In the genomic region with DNA sequence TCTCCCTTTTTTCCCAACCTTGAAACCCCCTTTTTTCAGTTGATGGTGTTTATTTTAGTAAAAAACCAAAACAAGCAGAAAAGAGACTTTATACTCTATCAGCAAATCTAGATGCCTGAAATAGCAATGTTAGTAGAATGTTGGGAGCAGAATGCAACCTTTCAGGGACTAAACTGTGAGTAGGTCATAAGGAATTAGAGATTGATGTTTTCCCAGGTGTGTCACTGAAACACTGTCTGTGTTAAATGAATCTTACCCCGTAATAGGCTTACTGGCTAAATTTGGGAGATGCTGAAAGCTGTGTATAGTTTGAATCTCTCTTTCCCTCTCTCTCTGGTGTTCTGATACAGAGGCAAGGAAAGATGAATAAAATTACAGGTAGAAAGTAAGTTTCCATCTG, we compare ENCODE assay signal across 1 cellular context.
TF ChIP-seq lines count a peak whose summit lies in the region.

No MANE protein-coding gene starts in this region.

TF ChIP-seq in A549, 52 proteins besides CTCF, POLR2A, EP300 and RAD21 (continued from another document):
- TF ChIP-seq, protein P1, sequence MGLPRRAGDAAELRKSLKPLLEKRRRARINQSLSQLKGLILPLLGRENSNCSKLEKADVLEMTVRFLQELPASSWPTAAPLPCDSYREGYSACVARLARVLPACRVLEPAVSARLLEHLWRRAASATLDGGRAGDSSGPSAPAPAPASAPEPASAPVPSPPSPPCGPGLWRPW (IDR thresholded peaks at IDR 0.05), result no peak
- no peak for TF ChIP-seq CHD4 (IDR thresholded peaks at IDR 0.05; ENCODE audit: borderline replicate concordance)
- no peak for TF ChIP-seq NPAS2 (CRISPR knock-in tag; IDR thresholded peaks at IDR 0.05; ENCODE audit: borderline replicate concordance)
- no peak for TF ChIP-seq MAZ (IDR thresholded peaks at IDR 0.05; ENCODE audit: borderline replicate concordance, low read depth, low read length)
- TF ChIP-seq, protein P2, sequence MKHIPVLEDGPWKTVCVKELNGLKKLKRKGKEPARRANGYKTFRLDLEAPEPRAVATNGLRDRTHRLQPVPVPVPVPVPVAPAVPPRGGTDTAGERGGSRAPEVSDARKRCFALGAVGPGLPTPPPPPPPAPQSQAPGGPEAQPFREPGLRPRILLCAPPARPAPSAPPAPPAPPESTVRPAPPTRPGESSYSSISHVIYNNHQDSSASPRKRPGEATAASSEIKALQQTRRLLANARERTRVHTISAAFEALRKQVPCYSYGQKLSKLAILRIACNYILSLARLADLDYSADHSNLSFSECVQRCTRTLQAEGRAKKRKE (CRISPR knock-in tag; IDR thresholded peaks at IDR 0.05; ENCODE audit: low read depth), result no peak
- no peak for TF ChIP-seq PHF8 (IDR thresholded peaks at IDR 0.05; ENCODE audit: borderline replicate concordance, low read depth)
- TF ChIP-seq, protein P3, sequence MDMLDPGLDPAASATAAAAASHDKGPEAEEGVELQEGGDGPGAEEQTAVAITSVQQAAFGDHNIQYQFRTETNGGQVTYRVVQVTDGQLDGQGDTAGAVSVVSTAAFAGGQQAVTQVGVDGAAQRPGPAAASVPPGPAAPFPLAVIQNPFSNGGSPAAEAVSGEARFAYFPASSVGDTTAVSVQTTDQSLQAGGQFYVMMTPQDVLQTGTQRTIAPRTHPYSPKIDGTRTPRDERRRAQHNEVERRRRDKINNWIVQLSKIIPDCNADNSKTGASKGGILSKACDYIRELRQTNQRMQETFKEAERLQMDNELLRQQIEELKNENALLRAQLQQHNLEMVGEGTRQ (IDR thresholded peaks at IDR 0.05), result no peak
- no peak for TF ChIP-seq BHLHE40 (IDR thresholded peaks at IDR 0.05; ENCODE audit: low read depth, low read length)
- TF ChIP-seq, protein P4, sequence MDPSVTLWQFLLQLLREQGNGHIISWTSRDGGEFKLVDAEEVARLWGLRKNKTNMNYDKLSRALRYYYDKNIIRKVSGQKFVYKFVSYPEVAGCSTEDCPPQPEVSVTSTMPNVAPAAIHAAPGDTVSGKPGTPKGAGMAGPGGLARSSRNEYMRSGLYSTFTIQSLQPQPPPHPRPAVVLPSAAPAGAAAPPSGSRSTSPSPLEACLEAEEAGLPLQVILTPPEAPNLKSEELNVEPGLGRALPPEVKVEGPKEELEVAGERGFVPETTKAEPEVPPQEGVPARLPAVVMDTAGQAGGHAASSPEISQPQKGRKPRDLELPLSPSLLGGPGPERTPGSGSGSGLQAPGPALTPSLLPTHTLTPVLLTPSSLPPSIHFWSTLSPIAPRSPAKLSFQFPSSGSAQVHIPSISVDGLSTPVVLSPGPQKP (IDR thresholded peaks at IDR 0.05; ENCODE audit: low read depth, low read length), result no peak
- TF ChIP-seq ZFP36 (IDR thresholded peaks at IDR 0.05; ENCODE audit: borderline replicate concordance, partially characterized antibody), result no peak
- TF ChIP-seq ZNF302 (CRISPR knock-in tag; IDR thresholded peaks at IDR 0.05), result no peak
- TF ChIP-seq JUN (IDR thresholded peaks at IDR 0.05), result no peak
- TF ChIP-seq EHMT2 (IDR thresholded peaks at IDR 0.05; ENCODE audit: low read depth), result no peak
- no peak for TF ChIP-seq HDAC2 (IDR thresholded peaks at IDR 0.05)
